Comparison of ENCODE assay signal across 29 cellular contexts in genomic region chr12:19095331-19095730, GRCh38.
"Had no signal": no experiment of that assay in that cellular context is flagged by ENCODE, and none has a peak within 500 bp of the region (broad histone marks: within the 10 kb centered on the region; RNA-seq: fewer than 3 reads in every experiment).

No MANE protein-coding gene starts in this region.

- H3K27me3 Mint-ChIP-seq: activated naive CD8-positive, alpha-beta T cell; dendritic cell treated with granulocyte-macrophage colony-stimulating factor and Interleukin-4, amounts not matched to agents 40 ng/mL and 50 ng/mL, for 4 days; naive B cell; stimulated activated memory B cell treated with anti-CD40 and anti-IgM and Interleukin-4, amounts not matched to agents 10 μg/mL and 1 μg/mL and 100 μg/mL, for 72 hours; stimulated activated naive CD8-positive, alpha-beta T cell treated with anti-CD3 and anti-CD28 coated beads, Interleukin-15, amount 100 ng/mL, for 72 hours; type B pancreatic cell had no signal

- H3K4me1 Mint-ChIP-seq: naive B cell; stimulated activated memory B cell treated with anti-CD40 and anti-IgM and Interleukin-4, amounts not matched to agents 10 μg/mL and 1 μg/mL and 100 μg/mL, for 72 hours; stimulated activated naive CD8-positive, alpha-beta T cell treated with anti-CD3 and anti-CD28 coated beads, Interleukin-15, amount 100 ng/mL, for 72 hours had no signal

- DNase-seq: activated CD4-positive, alpha-beta T cell treated with anti-CD3 and anti-CD28 coated beads for 4 hours; activated CD4-positive, alpha-beta T cell treated with anti-CD3 and anti-CD28 coated beads, Interleukin-2, amount 50 U/mL, for 4 hours; activated effector memory CD4-positive, alpha-beta T cell treated with Interleukin-2 at 50 U/mL for 16 hours; activated naive CD4-positive, alpha-beta T cell treated with Interleukin-2 at 50 U/mL for 16 hours; activated T-cell treated with anti-CD3 and anti-CD28 coated beads for 4 hours; aorta; central memory CD4-positive, alpha-beta T cell; effector CD4-positive, alpha-beta T cell; foreskin melanocyte; heart right ventricle; left ventricle myocardium inferior; naive B cell; pancreas; retina; stimulated activated CD4-positive, alpha-beta T cell treated with anti-CD3 and anti-CD28 coated beads, Interleukin-4, amount 100 ng/mL, for 24 hours; stimulated activated CD8-positive, alpha-beta memory T cell treated with anti-CD3 and anti-CD28 coated beads, Interleukin-4, amount 100 ng/mL, for 48 hours; stimulated activated naive CD8-positive, alpha-beta T cell treated with anti-CD3 and anti-CD28 coated beads, Interleukin-15, amount 100 ng/mL, for 72 hours; substantia nigra; uterus had no signal

- H3K36me3 Mint-ChIP-seq: naive B cell; stimulated activated memory B cell treated with anti-CD40 and anti-IgM and Interleukin-4, amounts not matched to agents 10 μg/mL and 1 μg/mL and 100 μg/mL, for 72 hours; type B pancreatic cell had no signal

- H3K4me1 ChIP-seq: esophagus muscularis mucosa, heart right ventricle, left ventricle myocardium inferior, prostate gland, uterus had no signal

- ATAC-seq: sciatic nerve; stimulated activated memory B cell treated with anti-CD40 and anti-IgM and Interleukin-4, amounts not matched to agents 10 μg/mL and 1 μg/mL and 100 μg/mL, for 72 hours; stimulated activated naive CD8-positive, alpha-beta T cell treated with anti-CD3 and anti-CD28 coated beads, Interleukin-15, amount 100 ng/mL, for 72 hours had no signal

- H3K27me3 ChIP-seq: esophagus muscularis mucosa, heart right ventricle, pancreas, uterus had no signal

- H3K4me3 ChIP-seq: esophagus muscularis mucosa, heart right ventricle, left ventricle myocardium inferior, lung, pancreas, prostate gland, skin epidermis, uterus had no signal

- H3K9me3 ChIP-seq: esophagus muscularis mucosa, left ventricle myocardium inferior, pancreas, prostate gland, uterus had no signal

- H3K27ac ChIP-seq: esophagus muscularis mucosa, pancreas, prostate gland, skin epidermis, uterus, VCaP had no signal

- H3K9me3 Mint-ChIP-seq: dendritic cell treated with granulocyte-macrophage colony-stimulating factor and Interleukin-4, amounts not matched to agents 40 ng/mL and 50 ng/mL, for 4 days; stimulated activated naive CD8-positive, alpha-beta T cell treated with anti-CD3 and anti-CD28 coated beads, Interleukin-15, amount 100 ng/mL, for 72 hours had no signal

- H3K36me3 ChIP-seq: esophagus muscularis mucosa, heart right ventricle, left ventricle myocardium inferior, pancreas, prostate gland, uterus had no signal

- H3K4me3 Mint-ChIP-seq: activated naive CD8-positive, alpha-beta T cell; dendritic cell treated with granulocyte-macrophage colony-stimulating factor and Interleukin-4, amounts not matched to agents 40 ng/mL and 50 ng/mL, for 4 days; naive B cell; stimulated activated memory B cell treated with anti-CD40 and anti-IgM and Interleukin-4, amounts not matched to agents 10 μg/mL and 1 μg/mL and 100 μg/mL, for 72 hours; stimulated activated naive CD8-positive, alpha-beta T cell treated with anti-CD3 and anti-CD28 coated beads, Interleukin-15, amount 100 ng/mL, for 72 hours; type B pancreatic cell had no signal
